1 cellular context compared by ENCODE assay signal in genomic region chr7:100100420-100101015, GRCh38.
TF ChIP-seq lines count a peak whose summit lies in the region.

No MANE protein-coding gene starts in this region.

TF ChIP-seq in K562, 482 proteins besides CTCF, POLR2A, EP300 and RAD21 (continued from another document and continues in another):
- TF ChIP-seq MXD1 (CRISPR knock-in tag; IDR thresholded peaks at IDR 0.05; ENCODE audit: borderline replicate concordance, poor library complexity, severe bottlenecking) (peak; percentile 91), FOXA1 (IDR thresholded peaks at IDR 0.05; ENCODE audit: borderline replicate concordance) (0 out of 2 replicates have a peak, but pooled peaks have one; percentile 39), TCF7L2 (IDR thresholded peaks at IDR 0.05; ENCODE audit: low read depth, low read length) (no peak), RBBP5 (IDR thresholded peaks at IDR 0.05; ENCODE audit: borderline replicate concordance, insufficient read depth, low read length, poor library complexity, severe bottlenecking) (peak; percentile 74), ZBTB12 (CRISPR knock-in tag; IDR thresholded peaks at IDR 0.05) (peak; percentile 79), HMG20B (CRISPR knock-in tag; IDR thresholded peaks at IDR 0.05) (no peak), ZFP30 (CRISPR knock-in tag; IDR thresholded peaks at IDR 0.05; ENCODE audit: borderline replicate concordance) (no peak), NCOA2 (IDR thresholded peaks at IDR 0.05; ENCODE audit: partially characterized antibody in 2 of 2) (no peak), SIRT6 (IDR thresholded peaks at IDR 0.05; ENCODE audit: low read depth, low read length) (no peak), NONO (IDR thresholded peaks at IDR 0.05; ENCODE audit: low read depth in 2 of 2, low read length in 1 of 2) (0 out of 4 replicates have a peak, but pooled peaks of 1 of the 2 experiments have one; percentile 10), CLOCK (CRISPR knock-in tag; IDR thresholded peaks at IDR 0.05; ENCODE audit: borderline replicate concordance) (0 out of 2 replicates have a peak, but pooled peaks have one; percentile 43), ZEB2 (IDR thresholded peaks at IDR 0.05) (peak; percentile 40; the same call in 1 of the 2 replicates), GABPA (tag; conservative IDR thresholded peaks at IDR 0.05; ENCODE audit: low read depth) (peak; percentile 98), PRPF4 (IDR thresholded peaks at IDR 0.05; ENCODE audit: insufficient read depth, low read depth, low read length, poor library complexity, severe bottlenecking) (no peak), ZBTB5 (IDR thresholded peaks at IDR 0.05) (no peak), EP400 (IDR thresholded peaks at IDR 0.05) (peak; percentile 98), SMARCA5 (IDR thresholded peaks at IDR 0.05) (no peak), MCM3 (IDR thresholded peaks at IDR 0.05) (no peak), NR3C1 (CRISPR knock-in tag; IDR thresholded peaks at IDR 0.05) (0 out of 2 replicates have a peak, but pooled peaks have one; percentile 30), ZNF318 (IDR thresholded peaks at IDR 0.05; ENCODE audit: borderline replicate concordance in 1 of 2, low read depth in 1 of 2) (peak in 1 of 2 experiments; percentile 28; a peak in 1 of 4 replicates), ZNF12 (CRISPR knock-in tag; IDR thresholded peaks at IDR 0.05) (no peak), SP1 (CRISPR knock-in tag; IDR thresholded peaks at IDR 0.05) (no peak), HDAC8 (tag; IDR thresholded peaks at IDR 0.05) (no peak), ZNF583 (CRISPR knock-in tag; IDR thresholded peaks at IDR 0.05) (no peak), ZNF57 (CRISPR knock-in tag; IDR thresholded peaks at IDR 0.05) (no peak), ZFPM2 (CRISPR knock-in tag; IDR thresholded peaks at IDR 0.05) (no peak), MITF (IDR thresholded peaks at IDR 0.05) (0 out of 2 replicates have a peak, but pooled peaks have one; percentile 51), REST (CRISPR knock-in tag; IDR thresholded peaks at IDR 0.05; ENCODE audit: low read depth) (0 out of 2 replicates have a peak, but pooled peaks have one; percentile 68), PTRF (tag; IDR thresholded peaks at IDR 0.05) (no peak), BMI1 (IDR thresholded peaks at IDR 0.05; ENCODE audit: low read length) (no peak), SP2 (IDR thresholded peaks at IDR 0.05; ENCODE audit: extremely low read depth, low read depth, low read length, poor library complexity, severe bottlenecking) (peak; percentile 48), MYC (IDR thresholded peaks at IDR 0.05; ENCODE audit: low read depth, low read length) (peak; percentile 94), MYC (CRISPR knock-in tag; IDR thresholded peaks at IDR 0.05; ENCODE audit: borderline replicate concordance, low read depth) (peak; percentile 100), MAFK (IDR thresholded peaks at IDR 0.05; ENCODE audit: low read length) (no peak), THAP7 (CRISPR knock-in tag; IDR thresholded peaks at IDR 0.05) (no peak), NR1H2 (CRISPR knock-in tag; IDR thresholded peaks at IDR 0.05) (no peak), ZNF282 (CRISPR knock-in tag; IDR thresholded peaks at IDR 0.05) (no peak), ZNF24 (IDR thresholded peaks at IDR 0.05) (0 out of 2 replicates have a peak, but pooled peaks have one; percentile 59), ZZZ3 (IDR thresholded peaks at IDR 0.05) (peak; percentile 84), KLF10 (CRISPR knock-in tag; IDR thresholded peaks at IDR 0.05) (no peak), MAX (CRISPR knock-in tag; IDR thresholded peaks at IDR 0.05) (peak; percentile 86), SOX6 (IDR thresholded peaks at IDR 0.05) (peak; percentile 17; the same call in 1 of the 2 replicates), LARP7 (IDR thresholded peaks at IDR 0.05) (0 out of 2 replicates have a peak, but pooled peaks have one; percentile 44), L3MBTL2 (IDR thresholded peaks at IDR 0.05) (peak; percentile 72; the same call in 1 of the 2 replicates)
